19 cellular contexts compared by ENCODE assay signal in the genomic region with DNA sequence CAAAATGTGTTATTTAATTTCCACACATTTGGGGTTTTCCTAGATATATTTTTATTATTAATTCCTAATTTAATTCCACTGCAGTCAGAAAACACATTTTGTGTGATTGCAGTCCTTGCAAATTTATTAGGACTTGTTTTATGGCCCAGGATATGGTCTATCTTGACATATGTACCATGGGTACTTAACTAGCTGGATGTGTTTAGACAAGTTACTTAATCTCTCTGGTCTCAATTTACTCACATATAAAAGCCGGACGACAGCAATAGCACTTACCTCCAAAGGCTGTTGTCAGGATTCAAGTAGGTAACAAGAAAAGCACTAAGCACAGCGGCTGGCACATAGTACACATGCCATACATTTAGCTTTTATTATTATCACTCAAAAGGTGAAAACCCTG.
DNase-seq lines count a peak whose midpoint lies in the region; FAIRE-seq and TF ChIP-seq lines count a peak whose summit lies in the region.
"Had no signal": no experiment of that assay in that cellular context is flagged by ENCODE, and none has a peak within 500 bp of the region (broad histone marks: within the 10 kb centered on the region; RNA-seq: fewer than 3 reads in every experiment).

No MANE protein-coding gene starts in this region.

- peak overlapping the region; percentile 47 for H3K27ac Mint-ChIP-seq in Calu3 (ENCODE audit: unreplicated experiment)
- peak overlapping the region; percentile 60 for H3K27ac Mint-ChIP-seq in astrocyte (ENCODE audit: unreplicated experiment)
- no peak overlapping the region for H3K27ac Mint-ChIP-seq in activated naive CD8-positive, alpha-beta T cell treated with anti-CD3 and anti-CD28 coated beads for 36 hours
- H3K27ac Mint-ChIP-seq: CD14-positive monocyte; CD4-positive, alpha-beta memory T cell had no signal

- CTCF ChIA-PET in Calu3 (lab: Charles Lee), result interaction anchor here (1.2 to 1.4 kb wide), 2 partner anchors 10 to 54 kb away, joined by 3 to 4 read pairs; no protein-coding TSS in a partner anchor

- no peaks in the 10 kb centered on the region for H3K9me3 ChIP-seq in astrocyte (ENCODE audit: insufficient read depth, low read depth, low read length)
- H3K9me3 ChIP-seq in mesodermal cell (ENCODE audit: control insufficient read depth, low read length), result no peaks in the 10 kb centered on the region
- H3K9me3 ChIP-seq in smooth muscle cell (replicated peaks; ENCODE audit: low read depth), result no peaks in the 10 kb centered on the region

- H3K79me2 ChIP-seq in astrocyte (ENCODE audit: insufficient read depth, low read length) (no peaks in the 10 kb centered on the region), smooth muscle cell (ENCODE audit: low read depth) (no peaks in the 10 kb centered on the region)

- BruUV-seq in Calu3 (replicated peaks; lab: Mats Ljungman, UMichigan), result no TSS peak

- H3K4me2 ChIP-seq in astrocyte (ENCODE audit: low read length) (no peak overlapping the region), smooth muscle cell (peak overlapping the region; percentile 64)

- H3K9ac ChIP-seq in astrocyte (ENCODE audit: low read length), result no peak overlapping the region
- H3K9ac ChIP-seq in smooth muscle cell (ENCODE audit: low read depth), result no peak overlapping the region
- H3K9ac ChIP-seq: BLaER1 had no signal

- H3K36me3 Mint-ChIP-seq in Calu3 (ENCODE audit: insufficient read depth, unreplicated experiment) (peaks cover 21% of the 10 kb centered on the region), astrocyte (ENCODE audit: low read depth, unreplicated experiment) (no peaks in the 10 kb centered on the region)
- H3K36me3 Mint-ChIP-seq in activated naive CD8-positive, alpha-beta T cell treated with anti-CD3 and anti-CD28 coated beads for 36 hours, result no peaks in the 10 kb centered on the region
- H3K36me3 Mint-ChIP-seq: CD14-positive monocyte; CD4-positive, alpha-beta memory T cell had no signal

- H3K27ac ChIP-seq in astrocyte (ENCODE audit: low read depth, low read length) (no peak overlapping the region), mesodermal cell (ENCODE audit: low read depth, low read length, severe bottlenecking) (peak overlapping the region; percentile 17), smooth muscle cell (ENCODE audit: low read depth) (peak overlapping the region; percentile 68)
- H3K27ac ChIP-seq: BLaER1, HL-60 had no signal

- intact Hi-C loops in Calu3 (cut with micrococcal nuclease; ENCODE audit: unreplicated experiment) (loop anchor here (10.0 kb wide), 1 partner anchor 281 kb away; no protein-coding TSS in a partner anchor), cardiac septum (cut with DNase I) (no loop called here)

- H3K4me1 ChIP-seq in astrocyte (ENCODE audit: insufficient read depth, low read length) (peaks cover 8% of the 10 kb centered on the region), mesodermal cell (ENCODE audit: control insufficient read depth, insufficient read depth, low read length, poor library complexity, severe bottlenecking) (peaks cover 5% of the 10 kb centered on the region), smooth muscle cell (ENCODE audit: low read depth) (peaks cover 10% of the 10 kb centered on the region)

- H3K4me3 ChIP-seq in astrocyte (ENCODE audit: insufficient read depth, low read depth, low read length) (no peak overlapping the region), mesodermal cell (ENCODE audit: extremely low read depth, insufficient read depth, low read length, poor library complexity, severe bottlenecking) (no peak overlapping the region), smooth muscle cell (no peak overlapping the region)
- H3K4me3 ChIP-seq: BLaER1, GM12878, K562 had no signal

- TF ChIP-seq CTCF in Calu3 (IDR thresholded peaks at IDR 0.05; ENCODE audit: unreplicated experiment) (no peak), astrocyte (IDR thresholded peaks at IDR 0.05; ENCODE audit: insufficient read depth, low read depth, low read length) (no peak), smooth muscle cell (IDR thresholded peaks at IDR 0.05; ENCODE audit: borderline replicate concordance, insufficient read depth, poor library complexity, severe bottlenecking) (no peak)

- no peaks in the 10 kb centered on the region for H3K36me3 ChIP-seq in astrocyte (ENCODE audit: insufficient read depth, low read length)
- no peaks in the 10 kb centered on the region for H3K36me3 ChIP-seq in mesodermal cell (ENCODE audit: control insufficient read depth, insufficient read depth, low read length)
- H3K36me3 ChIP-seq in smooth muscle cell (ENCODE audit: low read depth), result no peaks in the 10 kb centered on the region
- H3K36me3 ChIP-seq: BLaER1 had no signal

- DNase-seq in Calu3 (no peak), astrocyte (ENCODE audit: low read depth) (no peak), smooth muscle cell (lab: John Stamatoyannopoulos, UW; ENCODE audit: unreplicated experiment) (no peak), amygdala (lab: John Stamatoyannopoulos, UW) (no peak), cardiac septum (ENCODE audit: low spot score) (no peak)
- DNase-seq in activated naive CD8-positive, alpha-beta T cell treated with anti-CD3 and anti-CD28 coated beads for 36 hours, result no peak
- DNase-seq: 8988T; CD4-positive, alpha-beta memory T cell; DMS 273 treated with DMSO at 0.1 percent for 48 hours; DMS53; DND-41; EL; H7 had no signal

- WGBS in mesodermal cell (ENCODE audit: insufficient coverage in 2 of 2), 2 experiments, result 80 to 100% methylated on average over 1 to 2 of the region's 3 CpGs
- WGBS in smooth muscle cell (ENCODE audit: low lambda C conversion rate), result 31% methylated on average over 3 of the region's 3 CpGs

- H3K27me3 Mint-ChIP-seq in Calu3 (ENCODE audit: unreplicated experiment), result no peaks in the 10 kb centered on the region
- H3K27me3 Mint-ChIP-seq in astrocyte (ENCODE audit: low read depth, unreplicated experiment), result no peaks in the 10 kb centered on the region
- H3K27me3 Mint-ChIP-seq in activated naive CD8-positive, alpha-beta T cell treated with anti-CD3 and anti-CD28 coated beads for 36 hours, result peaks cover 11% of the 10 kb centered on the region

- H4K20me1 ChIP-seq in astrocyte (ENCODE audit: insufficient read depth, low read length) (no peaks in the 10 kb centered on the region), smooth muscle cell (ENCODE audit: low read depth) (no peaks in the 10 kb centered on the region)
- H4K20me1 ChIP-seq: BLaER1 had no signal

- no peak overlapping the region for H3K4me3 Mint-ChIP-seq in Calu3 (ENCODE audit: low read depth, unreplicated experiment)
- no peak overlapping the region for H3K4me3 Mint-ChIP-seq in astrocyte (ENCODE audit: unreplicated experiment)
- no peak overlapping the region for H3K4me3 Mint-ChIP-seq in activated naive CD8-positive, alpha-beta T cell treated with anti-CD3 and anti-CD28 coated beads for 36 hours
- H3K4me3 Mint-ChIP-seq: CD14-positive monocyte; CD4-positive, alpha-beta memory T cell had no signal

- H3K27me3 ChIP-seq in astrocyte (ENCODE audit: insufficient read depth, low read length) (no peaks in the 10 kb centered on the region), smooth muscle cell (ENCODE audit: low read depth) (no peaks in the 10 kb centered on the region)
- H3K27me3 ChIP-seq: BLaER1 had no signal

- H3K4me1 Mint-ChIP-seq in Calu3 (ENCODE audit: low read depth, unreplicated experiment) (peaks cover 32% of the 10 kb centered on the region), astrocyte (ENCODE audit: low read depth, unreplicated experiment) (peaks cover 8% of the 10 kb centered on the region)
- H3K4me1 Mint-ChIP-seq in activated naive CD8-positive, alpha-beta T cell treated with anti-CD3 and anti-CD28 coated beads for 36 hours, result no peaks in the 10 kb centered on the region

- H3K9me3 Mint-ChIP-seq in Calu3 (ENCODE audit: low read depth, unreplicated experiment), result no peaks in the 10 kb centered on the region
- H3K9me3 Mint-ChIP-seq in astrocyte (ENCODE audit: unreplicated experiment), result no peaks in the 10 kb centered on the region
- H3K9me3 Mint-ChIP-seq in activated naive CD8-positive, alpha-beta T cell treated with anti-CD3 and anti-CD28 coated beads for 36 hours, result no peaks in the 10 kb centered on the region

- peaks cover 17% of the 10 kb centered on the region for H3F3A ChIP-seq in smooth muscle cell (ENCODE audit: low read depth)

- H2AFZ ChIP-seq in astrocyte (ENCODE audit: low read depth, low read length), result no peak overlapping the region
- peak overlapping the region; percentile 74 for H2AFZ ChIP-seq in smooth muscle cell (ENCODE audit: low read depth)

- no peak for FAIRE-seq in astrocyte (lab: Jason Lieb, UNC)
- FAIRE-seq: GM12878, K562 had no signal
